1 cellular context compared by ENCODE assay signal in genomic region chr4:80085081-80085480, GRCh38.
TF ChIP-seq lines count a peak whose summit lies in the region.

No MANE protein-coding gene starts in this region.

TF ChIP-seq in K562, 482 proteins besides CTCF, POLR2A, EP300 and RAD21:
- TF ChIP-seq CHD4 (IDR thresholded peaks at IDR 0.05; ENCODE audit: insufficient read depth, insufficient replicate concordance, low read depth, low read length, poor library complexity, severe bottlenecking), result no peak
- no peak for TF ChIP-seq ZNF316 (IDR thresholded peaks at IDR 0.05)
- no peak for TF ChIP-seq SIN3A (IDR thresholded peaks at IDR 0.05; ENCODE audit: borderline replicate concordance in 2 of 2, control insufficient read depth in 1 of 2, low read depth in 2 of 2, low read length in 2 of 2)
- no peak for TF ChIP-seq PTRF (tag; IDR thresholded peaks at IDR 0.05)
- TF ChIP-seq POLR3G (IDR thresholded peaks at IDR 0.05; ENCODE audit: extremely low read depth, insufficient read length, insufficient replicate concordance), result no peak
- no peak for TF ChIP-seq KLF16 (IDR thresholded peaks at IDR 0.05)
- TF ChIP-seq CCNT2 (IDR thresholded peaks at IDR 0.05; ENCODE audit: borderline replicate concordance, extremely low read depth, insufficient read length, low read depth, low read length), result no peak
- TF ChIP-seq ZBTB5 (IDR thresholded peaks at IDR 0.05), result no peak
